ENCODE assay signal across 24 cellular contexts in the genomic region with DNA sequence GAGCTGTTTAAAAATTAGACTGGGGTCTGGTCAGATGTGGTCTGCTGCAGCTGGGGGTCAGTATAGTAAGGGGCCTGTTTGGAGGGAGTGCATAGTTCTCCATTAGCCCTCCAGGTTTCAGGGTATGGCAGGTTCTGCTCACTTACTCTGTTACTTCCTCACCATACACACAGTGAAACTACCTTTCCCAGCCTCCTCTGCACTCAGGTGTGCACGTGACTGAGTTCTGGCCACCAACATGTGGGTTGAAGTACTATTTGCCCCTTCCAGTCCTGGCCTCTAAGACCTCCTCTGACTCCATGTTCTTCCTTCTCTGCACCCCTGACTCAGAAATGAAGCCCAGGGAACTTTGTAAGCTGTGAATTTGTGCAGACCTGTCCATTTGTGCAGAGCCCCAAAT.
"Had no signal": no experiment of that assay in that cellular context is flagged by ENCODE, and none has a peak within 500 bp of the region (broad histone marks: within the 10 kb centered on the region; RNA-seq: fewer than 3 reads in every experiment).

No MANE protein-coding gene starts in this region.

- H3K4me1 ChIP-seq: colonic mucosa, pancreas, psoas muscle, right atrium auricular region had no signal

- H3K4me3 ChIP-seq: breast epithelium, colonic mucosa, dorsolateral prefrontal cortex, pancreas, psoas muscle, right atrium auricular region, transverse colon had no signal

- H3K9me3 ChIP-seq: breast epithelium, colonic mucosa, pancreas, psoas muscle, right atrium auricular region, transverse colon had no signal

- H3K9me3 Mint-ChIP-seq: activated CD4-positive, alpha-beta memory T cell treated with anti-CD3 and anti-CD28 coated beads for 36 hours; activated naive CD8-positive, alpha-beta T cell treated with anti-CD3 and anti-CD28 coated beads for 36 hours; central memory CD8-positive, alpha-beta T cell; effector memory CD8-positive, alpha-beta T cell; T-helper 1 cell treated with Interleukin-12 subunit alpha and Interleukin-12 subunit beta and Interleukin-4 antibody, amounts not matched to agents 30 μg/mL and 1 μg/mL, for 36 hours had no signal

- H3K27me3 ChIP-seq: breast epithelium, colonic mucosa, pancreas, right atrium auricular region, transverse colon had no signal

- H3K36me3 ChIP-seq: breast epithelium, colonic mucosa, pancreas, right atrium auricular region, transverse colon had no signal

- H3K4me3 Mint-ChIP-seq: activated B cell treated with CpG ODN at 0.5 μM for 24 hours; activated CD4-positive, alpha-beta memory T cell treated with anti-CD3 and anti-CD28 coated beads for 36 hours; activated CD4-positive, alpha-beta T cell treated with anti-CD3 and anti-CD28 coated beads for 36 hours; activated naive CD8-positive, alpha-beta T cell treated with anti-CD3 and anti-CD28 coated beads for 36 hours; central memory CD8-positive, alpha-beta T cell; effector memory CD8-positive, alpha-beta T cell; naive thymus-derived CD4-positive, alpha-beta T cell; T-helper 1 cell treated with Interleukin-12 subunit alpha and Interleukin-12 subunit beta and Interleukin-4 antibody, amounts not matched to agents 30 μg/mL and 1 μg/mL, for 36 hours had no signal

- H3K27ac Mint-ChIP-seq: activated B cell treated with CpG ODN at 0.5 μM for 24 hours; activated CD4-positive, alpha-beta memory T cell treated with anti-CD3 and anti-CD28 coated beads for 36 hours; activated CD4-positive, alpha-beta T cell treated with anti-CD3 and anti-CD28 coated beads for 36 hours; activated naive CD8-positive, alpha-beta T cell treated with anti-CD3 and anti-CD28 coated beads for 36 hours; effector memory CD8-positive, alpha-beta T cell; naive thymus-derived CD4-positive, alpha-beta T cell; T-helper 1 cell treated with Interleukin-12 subunit alpha and Interleukin-12 subunit beta and Interleukin-4 antibody, amounts not matched to agents 30 μg/mL and 1 μg/mL, for 36 hours had no signal

- H3K4me1 Mint-ChIP-seq: activated B cell treated with CpG ODN at 0.5 μM for 24 hours; activated CD4-positive, alpha-beta T cell treated with anti-CD3 and anti-CD28 coated beads for 36 hours; activated naive CD8-positive, alpha-beta T cell treated with anti-CD3 and anti-CD28 coated beads for 36 hours; central memory CD8-positive, alpha-beta T cell; naive thymus-derived CD4-positive, alpha-beta T cell had no signal

- H3K36me3 Mint-ChIP-seq: activated CD4-positive, alpha-beta memory T cell treated with anti-CD3 and anti-CD28 coated beads for 36 hours; activated naive CD8-positive, alpha-beta T cell treated with anti-CD3 and anti-CD28 coated beads for 36 hours had no signal

- ATAC-seq: activated CD4-positive, alpha-beta T cell treated with anti-CD3 and anti-CD28 coated beads for 36 hours; effector memory CD8-positive, alpha-beta T cell; esophagus mucosa; naive thymus-derived CD4-positive, alpha-beta T cell; psoas muscle had no signal

- H3K27ac ChIP-seq: breast epithelium, colonic mucosa, dorsolateral prefrontal cortex, pancreas, psoas muscle, right atrium auricular region, transverse colon had no signal

- DNase-seq: activated B cell treated with CpG ODN at 0.5 μM for 24 hours; activated CD4-positive, alpha-beta memory T cell treated with anti-CD3 and anti-CD28 coated beads for 36 hours; activated CD4-positive, alpha-beta T cell treated with anti-CD3 and anti-CD28 coated beads for 36 hours; activated naive CD4-positive, alpha-beta T cell treated with Interleukin-2 at 50 U/mL for 16 hours; activated naive CD8-positive, alpha-beta T cell treated with anti-CD3 and anti-CD28 coated beads for 36 hours; activated T-cell treated with anti-CD3 and anti-CD28 coated beads, Interleukin-2, amount 50 U/mL, for 48 hours; amniotic stem cell; colonic mucosa; dorsolateral prefrontal cortex; effector memory CD8-positive, alpha-beta T cell; foreskin melanocyte; hippocampal formation; mesenchymal stem cell; naive thymus-derived CD4-positive, alpha-beta T cell; pancreas; psoas muscle; stimulated activated CD4-positive, alpha-beta T cell treated with anti-CD3 and anti-CD28 coated beads, Interleukin-4, amount 100 ng/mL, for 24 hours; T1000; transverse colon had no signal
